Comparison of ENCODE assay signal across 27 cellular contexts in the genomic region with DNA sequence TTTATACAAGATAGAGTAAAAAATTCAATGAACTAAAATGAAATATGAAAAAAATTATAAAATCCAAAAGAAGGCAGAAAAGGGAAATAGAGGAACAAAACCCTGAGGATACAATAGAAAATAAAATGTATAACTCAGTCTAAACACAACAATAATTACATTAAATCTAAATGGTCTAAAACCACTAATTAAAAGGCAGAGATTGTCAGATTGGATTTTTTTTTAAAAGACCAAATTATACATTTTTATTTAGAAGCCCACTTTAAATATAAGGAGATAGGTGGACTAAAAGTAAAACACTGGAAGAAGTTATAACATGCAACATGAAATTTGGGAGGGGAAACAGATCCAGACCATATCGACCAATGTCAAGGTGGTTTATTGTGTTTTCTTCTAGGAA.
"Had no signal": no experiment of that assay in that cellular context is flagged by ENCODE, and none has a peak within 500 bp of the region (broad histone marks: within the 10 kb centered on the region; RNA-seq: fewer than 3 reads in every experiment).

No MANE protein-coding gene starts in this region.

- DNase-seq: activated CD4-positive, alpha-beta memory T cell treated with anti-CD3 and anti-CD28 coated beads, Interleukin-2, amount 10 ng/mL, durations not matched to agents 7 days and 5 days; activated CD4-positive, alpha-beta T cell treated with anti-CD3 and anti-CD28 coated beads for 1 hour; activated CD4-positive, alpha-beta T cell treated with anti-CD3 and anti-CD28 coated beads for 36 hours; activated CD4-positive, alpha-beta T cell treated with anti-CD3 and anti-CD28 coated beads for 48 hours; activated CD4-positive, alpha-beta T cell treated with anti-CD3 and anti-CD28 coated beads, Interleukin-2, amount 10 ng/mL, durations not matched to agents 7 days and 5 days; activated CD4-positive, alpha-beta T cell treated with anti-CD3 and anti-CD28 coated beads, Interleukin-2, amount 50 U/mL, for 48 hours; activated CD4-positive, CD25-positive, alpha-beta regulatory T cell; activated CD8-positive, alpha-beta memory T cell treated with anti-CD3 and anti-CD28 coated beads for 24 hours; activated CD8-positive, alpha-beta memory T cell treated with anti-CD3 and anti-CD28 coated beads, Interleukin-2, amount 10 ng/mL, durations not matched to agents 7 days and 5 days; activated CD8-positive, alpha-beta memory T cell treated with anti-CD3 and anti-CD28 coated beads, Interleukin-2, amount 50 U/mL, for 48 hours; activated CD8-positive, alpha-beta T cell treated with anti-CD3 and anti-CD28 coated beads, Interleukin-2, amount 10 ng/mL, durations not matched to agents 7 days and 5 days; activated effector memory CD4-positive, alpha-beta T cell treated with Interleukin-2 at 50 U/mL for 16 hours; activated gamma-delta T cell; activated naive CD4-positive, alpha-beta T cell treated with anti-CD3 and anti-CD28 coated beads, Interleukin-2, amount 10 ng/mL, durations not matched to agents 7 days and 5 days; activated naive CD4-positive, alpha-beta T cell treated with Interleukin-2 at 50 U/mL for 16 hours; activated naive CD8-positive, alpha-beta T cell treated with anti-CD3 and anti-CD28 coated beads, Interleukin-2, amount 10 ng/mL, durations not matched to agents 7 days and 5 days; activated naive CD8-positive, alpha-beta T cell treated with anti-CD3 and anti-CD28 coated beads, Interleukin-2, amount 50 U/mL, for 24 hours; activated T-cell treated with anti-CD3 and anti-CD28 coated beads, Interleukin-2, amount 50 U/mL, for 24 hours; activated T-cell treated with anti-CD3 and anti-CD28 coated beads, Interleukin-2, amount 50 U/mL, for 48 hours; amygdala; anterior cingulate cortex; caudate nucleus; cerebellar nuclear complex; T-helper 2 cell; T-helper 9 cell; WERI-Rb-1 had no signal

- FAIRE-seq: bronchial epithelial cell had no signal
